19 cellular contexts compared by ENCODE assay signal in genomic region chr2:28377201-28377816, GRCh38. TPM values are rescaled to one million over a fixed set of nuclear protein-coding genes. Genes with fewer than 3 reads are reported as not detected.
DNase-seq lines count a peak whose midpoint lies in the region; ATAC-seq and TF ChIP-seq lines count a peak whose summit lies in the region.
"Had no signal": no experiment of that assay in that cellular context is flagged by ENCODE, and none has a peak within 500 bp of the region (broad histone marks: within the 10 kb centered on the region; RNA-seq: fewer than 3 reads in every experiment).

No MANE protein-coding gene starts in this region.

- H3K27ac ChIP-seq in epithelial cell of prostate (peak overlapping the region; percentile 96), muscle layer of duodenum (ENCODE audit: low read length) (peak overlapping the region; percentile 86), vagina (peak overlapping the region; percentile 79)
- H3K27ac ChIP-seq: pancreas had no signal

- TF ChIP-seq CTCF in vagina (IDR thresholded peaks at IDR 0.05) = no peak

- ATAC-seq in stimulated activated naive CD8-positive, alpha-beta T cell treated with anti-CD3 and anti-CD28 coated beads, Interleukin-15, amount 100 ng/mL, for 72 hours = peak; percentile 38
- no peak for ATAC-seq in stimulated activated naive CD8-positive, alpha-beta T cell treated with anti-CD3 and anti-CD28 coated beads, Interleukin-15, Interleukin-2, amounts not matched to agents 100 U/mL and 50 U/mL, for 24 hours
- ATAC-seq in HG02610 (IDR thresholded peaks at IDR 0.05; ENCODE audit: unreplicated experiment) = no peak

- DNase-seq in stimulated activated naive CD8-positive, alpha-beta T cell treated with anti-CD3 and anti-CD28 coated beads, Interleukin-15, amount 100 ng/mL, for 72 hours = no peak
- no peak for DNase-seq in stimulated activated naive CD8-positive, alpha-beta T cell treated with anti-CD3 and anti-CD28 coated beads, Interleukin-15, Interleukin-2, amounts not matched to agents 100 U/mL and 50 U/mL, for 24 hours
- DNase-seq in epithelial cell of prostate (ENCODE audit: low read depth, low spot score) = peak; percentile 27
- DNase-seq in vagina (ENCODE audit: extremely low spot score in 2 of 2) = no peak
- no peak for DNase-seq in NCI-H146 (lab: John Stamatoyannopoulos, UW)
- DNase-seq in CD1c-positive myeloid dendritic cell (ENCODE audit: extremely low spot score) = no peak
- DNase-seq: activated CD4-positive, alpha-beta T cell treated with anti-CD3 and anti-CD28 coated beads for 48 hours; activated CD8-positive, alpha-beta memory T cell treated with anti-CD3 and anti-CD28 coated beads, Interleukin-2, amount 50 U/mL, for 48 hours; activated naive CD4-positive, alpha-beta T cell treated with Interleukin-2 at 50 U/mL for 16 hours; CD8-positive, alpha-beta memory T cell; cortex of kidney; erythroblast; NCI-H2081; NCI-H526 treated with DMSO at 0.1 percent for 48 hours; OCI-M1; stimulated activated naive CD4-positive, alpha-beta T cell treated with Interleukin-2 at 50 U/mL for 16 hours had no signal

- H3K36me3 ChIP-seq in muscle layer of duodenum (ENCODE audit: control insufficient read depth in 1 of 2, insufficient read depth in 2 of 2, low read length in 2 of 2) (no peaks in the 10 kb centered on the region), vagina (no peaks in the 10 kb centered on the region)
- H3K36me3 ChIP-seq: pancreas had no signal

- H3K27ac Mint-ChIP-seq in stimulated activated naive CD8-positive, alpha-beta T cell treated with anti-CD3 and anti-CD28 coated beads, Interleukin-15, amount 100 ng/mL, for 72 hours = no peak overlapping the region

- H3K4me3 ChIP-seq in muscle layer of duodenum (ENCODE audit: low read depth in 1 of 2, low read length in 2 of 2) (no peak overlapping the region), vagina (no peak overlapping the region)
- H3K4me3 ChIP-seq: pancreas had no signal

- H3K4me1 ChIP-seq in muscle layer of duodenum (ENCODE audit: control insufficient read depth in 1 of 2, insufficient read depth in 2 of 2, low read length in 2 of 2) (peaks cover 0 to 4% of the 10 kb centered on the region in 2 donors), vagina (peaks cover 26% of the 10 kb centered on the region)

- H3K9me3 ChIP-seq in muscle layer of duodenum (ENCODE audit: control insufficient read depth in 1 of 2, low read length in 2 of 2) = no peaks in the 10 kb centered on the region
- no peaks in the 10 kb centered on the region for H3K9me3 ChIP-seq in vagina
- H3K9me3 ChIP-seq: pancreas had no signal

- no peak overlapping the region for H3K4me3 Mint-ChIP-seq in stimulated activated naive CD8-positive, alpha-beta T cell treated with anti-CD3 and anti-CD28 coated beads, Interleukin-15, amount 100 ng/mL, for 72 hours

- H3K9me3 Mint-ChIP-seq in stimulated activated naive CD8-positive, alpha-beta T cell treated with anti-CD3 and anti-CD28 coated beads, Interleukin-15, amount 100 ng/mL, for 72 hours = no peaks in the 10 kb centered on the region
- H3K9me3 Mint-ChIP-seq: CD8-positive, alpha-beta memory T cell had no signal

- H3K27me3 ChIP-seq in muscle layer of duodenum (ENCODE audit: low read depth, low read length) (no peaks in the 10 kb centered on the region), vagina (no peaks in the 10 kb centered on the region)
- H3K27me3 ChIP-seq: pancreas had no signal

- intact Hi-C loops in vagina (cut with DNase I) = no loop called here

- H3K27me3 Mint-ChIP-seq in stimulated activated naive CD8-positive, alpha-beta T cell treated with anti-CD3 and anti-CD28 coated beads, Interleukin-15, amount 100 ng/mL, for 72 hours = no peaks in the 10 kb centered on the region
- H3K27me3 Mint-ChIP-seq: CD8-positive, alpha-beta memory T cell had no signal

- peaks cover 43% of the 10 kb centered on the region for H3K4me1 Mint-ChIP-seq in stimulated activated naive CD8-positive, alpha-beta T cell treated with anti-CD3 and anti-CD28 coated beads, Interleukin-15, amount 100 ng/mL, for 72 hours

- TF ChIP-seq POLR2A in vagina (IDR thresholded peaks at IDR 0.05) = no peak

RNA-seq across cellular contexts. Expression of gene FOSL2, which starts 15.3 kb away (rescaled TPM):
- 213 TPM for total RNA-seq in vagina
